Comparison of ENCODE assay signal across 11 cellular contexts in the genomic region with DNA sequence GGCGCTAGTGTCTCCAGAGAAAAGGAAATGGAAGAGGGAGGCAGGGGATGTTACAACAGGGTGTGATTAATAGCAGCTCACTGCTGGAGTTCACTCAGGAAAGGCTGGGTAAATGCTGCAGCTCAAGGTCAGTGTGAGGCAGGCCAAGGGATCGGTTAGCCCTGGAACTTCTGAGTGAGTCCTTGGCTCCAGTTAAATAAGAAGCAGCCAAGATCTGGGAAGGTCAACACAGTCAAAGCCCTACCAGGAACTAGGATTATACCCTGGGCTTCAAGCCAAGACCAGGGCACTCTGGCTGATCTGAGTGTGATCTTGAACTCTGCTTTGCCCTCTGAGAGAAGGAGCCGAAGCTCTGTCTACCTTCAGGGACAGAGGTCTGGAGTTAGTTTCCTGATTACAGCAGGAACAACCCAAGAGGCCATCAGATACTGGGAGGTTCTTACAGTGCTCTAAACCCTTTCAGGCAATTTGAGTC. TPM values are rescaled to one million over a fixed set of nuclear protein-coding genes. Genes with fewer than 3 reads are reported as not detected.
DNase-seq lines count a peak whose midpoint lies in the region; ATAC-seq, FAIRE-seq and TF ChIP-seq lines count a peak whose summit lies in the region.
"Had no signal": no experiment of that assay in that cellular context is flagged by ENCODE, and none has a peak within 500 bp of the region (broad histone marks: within the 10 kb centered on the region; RNA-seq: fewer than 3 reads in every experiment).

No MANE protein-coding gene starts in this region.

- ATAC-seq in A549 (peak; percentile 87 to 88), mucosa of descending colon (peak; percentile 89), GM19463 (IDR thresholded peaks at IDR 0.05; ENCODE audit: unreplicated experiment) (no peak), HG02885 (IDR thresholded peaks at IDR 0.05; ENCODE audit: poor library complexity, unreplicated experiment) (no peak)

- POLR2A ChIA-PET in A549 (lab: Yijun Ruan, JAX), result interaction anchor here (1.9 kb wide), 1 partner anchor 104 kb away, joined by 8 read pairs; the partner anchor contains the start of gene HDDC2

- H3K4me3 Mint-ChIP-seq in endothelial cell (ENCODE audit: unreplicated experiment), result no peak overlapping the region
- H3K4me3 Mint-ChIP-seq: IgD-negative memory B cell had no signal

- no peaks in the 10 kb centered on the region for H3K36me3 Mint-ChIP-seq in endothelial cell (ENCODE audit: low read depth, unreplicated experiment)
- H3K36me3 Mint-ChIP-seq: IgD-negative memory B cell had no signal

- peak overlapping the region; percentile 50 for H3K27ac Mint-ChIP-seq in endothelial cell (ENCODE audit: unreplicated experiment)
- H3K27ac Mint-ChIP-seq: IgD-negative memory B cell had no signal

- no peaks in the 10 kb centered on the region for H3K27me3 Mint-ChIP-seq in endothelial cell (ENCODE audit: unreplicated experiment)

- H3K4me1 ChIP-seq in A549, result peaks cover 92% of the 10 kb centered on the region
- H3K4me1 ChIP-seq in mucosa of descending colon (ENCODE audit: low read depth), result peaks cover 23% of the 10 kb centered on the region
- no peaks in the 10 kb centered on the region for H3K4me1 ChIP-seq in effector memory CD4-positive, alpha-beta T cell (ENCODE audit: control insufficient read depth, insufficient read depth, low read length, poor library complexity, severe bottlenecking)

- no peak for TF ChIP-seq POLR2A in A549 (IDR thresholded peaks at IDR 0.05; ENCODE audit: low read length)

- no peaks in the 10 kb centered on the region for H3K36me3 ChIP-seq in mucosa of descending colon (ENCODE audit: low read depth)
- H3K36me3 ChIP-seq in effector memory CD4-positive, alpha-beta T cell (ENCODE audit: control insufficient read depth, insufficient read depth, low read length), result no peaks in the 10 kb centered on the region

- intact Hi-C loops in mucosa of descending colon (cut with DNase I, micrococcal nuclease), result no loop called here

- 0 out of 3 replicates have a peak overlapping the region, but pooled peaks have one; percentile 27 for H3K4me3 ChIP-seq in A549
- H3K4me3 ChIP-seq in mucosa of descending colon, result no peak overlapping the region
- H3K4me3 ChIP-seq in effector memory CD4-positive, alpha-beta T cell (ENCODE audit: insufficient read depth, low read depth, low read length, poor library complexity, severe bottlenecking), result no peak overlapping the region

- H3K9me3 Mint-ChIP-seq in endothelial cell (ENCODE audit: unreplicated experiment), result no peaks in the 10 kb centered on the region

- 3% methylated on average over 3 of the region's 3 CpGs for WGBS in A549 (ENCODE audit: missing lambda C conversion rate)

- H3K27me3 ChIP-seq in effector memory CD4-positive, alpha-beta T cell (replicated peaks; ENCODE audit: control insufficient read depth, insufficient read depth, low read length, poor library complexity, severe bottlenecking), result no peaks in the 10 kb centered on the region

- FAIRE-seq in A549 (lab: Jason Lieb, UNC), result no peak

- H3K4me2 ChIP-seq in A549, result peak overlapping the region; percentile 92

- CTCF ChIA-PET in A549 (lab: Yijun Ruan, JAX), result interaction anchor here (1.4 to 1.9 kb wide), 2 partner anchors 44 to 71 kb away, joined by 3 to 5 read pairs; partner anchors contain the start of gene TPD52L1

- DNase-seq in A549 (ENCODE audit: low read depth in 1 of 2, low spot score in 1 of 2) (peak; percentile 42 to 90), MV-4-11 (lab: John Stamatoyannopoulos, UW) (peak; percentile 50), endothelial cell (ENCODE audit: low spot score) (peak; percentile 13), mucosa of descending colon (peak; percentile 60 to 81 (median 62)), NCI-H1436 treated with DMSO at 0.1 percent for 48 hours (lab: John Stamatoyannopoulos, UW) (no peak)
- DNase-seq in effector memory CD4-positive, alpha-beta T cell, result no peak
- DNase-seq: activated naive CD4-positive, alpha-beta T cell treated with Interleukin-2 at 50 U/mL for 16 hours; DND-41 had no signal

- peak; percentile 47 to 67; a peak in 3 of 5 replicates for TF ChIP-seq EP300 in A549 (IDR thresholded peaks at IDR 0.05)

- H3K9me3 ChIP-seq in A549 (no peaks in the 10 kb centered on the region), mucosa of descending colon (no peaks in the 10 kb centered on the region)
- no peaks in the 10 kb centered on the region for H3K9me3 ChIP-seq in effector memory CD4-positive, alpha-beta T cell (ENCODE audit: control insufficient read depth, low read length)

- TF ChIP-seq CTCF in A549 (IDR thresholded peaks at IDR 0.05), result no peak
- no peak for TF ChIP-seq CTCF in endothelial cell (IDR thresholded peaks at IDR 0.05; ENCODE audit: unreplicated experiment)
- no peak for TF ChIP-seq CTCF in mucosa of descending colon (IDR thresholded peaks at IDR 0.05)

- peaks cover 30% of the 10 kb centered on the region for H3K4me1 Mint-ChIP-seq in endothelial cell (ENCODE audit: unreplicated experiment)

- peak overlapping the region; percentile 89 to 95 for H3K27ac ChIP-seq in A549
- H3K27ac ChIP-seq in effector memory CD4-positive, alpha-beta T cell (ENCODE audit: insufficient read depth, low read length, poor library complexity, severe bottlenecking), result no peak overlapping the region

- peak in 1 of 2 experiments; percentile 25; a peak in 2 of 5 replicates for TF ChIP-seq RAD21 in A549 (conservative IDR thresholded peaks at IDR 0.05 in 1 of 2, IDR thresholded peaks at IDR 0.05 in 1 of 2)

TF ChIP-seq in A549, 52 proteins besides CTCF, POLR2A, EP300 and RAD21:
- TF ChIP-seq JUN (IDR thresholded peaks at IDR 0.05), result peak; percentile 77 to 84
- TF ChIP-seq MAX (IDR thresholded peaks at IDR 0.05), result 0 out of 2 replicates have a peak, but pooled peaks have one; percentile 28
- TF ChIP-seq HOXB5 (CRISPR knock-in tag; IDR thresholded peaks at IDR 0.05), result peak; percentile 78; the same call in 1 of the 2 replicates
- TF ChIP-seq CEBPB (IDR thresholded peaks at IDR 0.05), result peak in 1 of 2 experiments; percentile 69; a peak in 2 of 4 replicates
- TF ChIP-seq ESRRA (IDR thresholded peaks at IDR 0.05; ENCODE audit: borderline replicate concordance, low read length), result peak; percentile 62; the same call in 1 of the 2 replicates
- TF ChIP-seq RARB (CRISPR knock-in tag; IDR thresholded peaks at IDR 0.05), result no peak
- peak; percentile 39; the same call in 1 of the 2 replicates for TF ChIP-seq JUNB (IDR thresholded peaks at IDR 0.05)
- no peak for TF ChIP-seq ELK1 (IDR thresholded peaks at IDR 0.05; ENCODE audit: low read depth, low read length)
- TF ChIP-seq, protein P1, sequence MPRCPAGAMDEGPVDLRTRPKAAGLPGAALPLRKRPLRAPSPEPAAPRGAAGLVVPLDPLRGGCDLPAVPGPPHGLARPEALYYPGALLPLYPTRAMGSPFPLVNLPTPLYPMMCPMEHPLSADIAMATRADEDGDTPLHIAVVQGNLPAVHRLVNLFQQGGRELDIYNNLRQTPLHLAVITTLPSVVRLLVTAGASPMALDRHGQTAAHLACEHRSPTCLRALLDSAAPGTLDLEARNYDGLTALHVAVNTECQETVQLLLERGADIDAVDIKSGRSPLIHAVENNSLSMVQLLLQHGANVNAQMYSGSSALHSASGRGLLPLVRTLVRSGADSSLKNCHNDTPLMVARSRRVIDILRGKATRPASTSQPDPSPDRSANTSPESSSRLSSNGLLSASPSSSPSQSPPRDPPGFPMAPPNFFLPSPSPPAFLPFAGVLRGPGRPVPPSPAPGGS (IDR thresholded peaks at IDR 0.05), result peak; percentile 30; the same call in 1 of the 3 replicates
- no peak for TF ChIP-seq ATOH8 (CRISPR knock-in tag; IDR thresholded peaks at IDR 0.05; ENCODE audit: low read depth)
- peak; percentile 54; the same call in 1 of the 2 replicates for TF ChIP-seq GATA3 (IDR thresholded peaks at IDR 0.05; ENCODE audit: borderline replicate concordance)
TF ChIP-seq in A549: peak in this region for 8.

RNA-seq across cellular contexts. Expression of gene TPD52L1, which starts 44.3 kb away (rescaled TPM):
- polyA plus RNA-seq in A549 (2011; rRNA removed) (119 and 144 TPM in 2 replicates), A549 (2017; fragmentation: RNase III; extraction: RNeasy Plus Mini Kit Qiagen cat#74134 plus additional on column Dnase treatment) (80.0 to 115 TPM (median 90.1 TPM) in 3 replicates)
- polyA plus RNA-seq in A549 (2012; cell fraction: cytosol; rRNA removed), result 104 and 114 TPM in 2 replicates
- polyA plus RNA-seq in A549 (2012; cell fraction: nucleus; rRNA removed), result 39.4 and 46.1 TPM in 2 replicates
- 28.6 and 30.4 TPM in 2 replicates for polyA minus RNA-seq in A549 (2011; rRNA and poly(A)+ RNA removed)
- total RNA-seq in endothelial cell (ENCODE audit: unreplicated experiment) (118 TPM), mucosa of descending colon (10 to 100 TPM; 12.1 to 23.9 (median 22.0) TPM)
- polyA plus RNA-seq: IgD-negative memory B cell had no signal

Comparison
In these comparisons a context has a peak if more than half of its experiments do, and no peak if none do; other contexts are left out.
1. ATAC-seq: peak in A549 (2 of 2) and mucosa of descending colon (single experiment); none in GM19463 (single experiment) and HG02885 (single experiment).
2. DNase-seq: peak in A549 (2 of 2), MV-4-11 (single experiment), endothelial cell (single experiment) and mucosa of descending colon (3 of 3); none in NCI-H1436 treated with DMSO at 0.1 percent for 48 hours (single experiment) and effector memory CD4-positive, alpha-beta T cell (0 of 3).